9 cellular contexts compared by ENCODE assay signal in genomic region chr4:115353370-115353769, GRCh38.
"Had no signal": no experiment of that assay in that cellular context is flagged by ENCODE, and none has a peak within 500 bp of the region (broad histone marks: within the 10 kb centered on the region; RNA-seq: fewer than 3 reads in every experiment).

No MANE protein-coding gene starts in this region.

- DNase-seq: GM23248, GOT3, H7, H9, HCEC 1CT, HFFc6 had no signal

- H3K4me1 ChIP-seq: HAP-1 had no signal

- H3K36me3 ChIP-seq: HAP-1 had no signal

- H3K27ac Mint-ChIP-seq: GM23338, H9, HFFc6 had no signal

- H3K27ac ChIP-seq: GM23248 had no signal

- H3K4me3 ChIP-seq: GM23248, GM23338, HAP-1 had no signal

- ATAC-seq: GM23338, HCT116 had no signal

- H3K4me1 Mint-ChIP-seq: GM23338, H9 had no signal

- H3K4me3 Mint-ChIP-seq: GM23338, H9, HFFc6 had no signal
